In the genomic region with DNA sequence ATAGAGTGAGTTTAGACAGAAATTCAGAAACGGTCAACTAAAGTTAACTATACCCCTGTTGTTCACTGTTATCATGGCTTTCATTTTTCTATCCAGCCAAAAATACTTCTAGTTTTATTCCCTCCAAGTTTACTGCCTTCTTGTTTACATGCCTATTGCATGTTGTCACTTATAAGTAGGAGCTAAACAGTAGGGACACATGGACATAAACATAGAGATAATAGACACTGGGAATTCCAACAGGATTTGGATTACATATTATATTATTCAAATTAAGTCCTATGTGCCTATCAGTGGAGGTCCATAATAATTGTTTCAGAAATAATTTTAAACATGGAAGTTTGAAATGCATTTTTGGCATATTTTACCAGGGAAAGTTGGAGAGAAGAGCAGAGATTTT, we compare ENCODE assay signal across 33 cellular contexts.
"Had no signal": no experiment of that assay in that cellular context is flagged by ENCODE, and none has a peak within 500 bp of the region (broad histone marks: within the 10 kb centered on the region; RNA-seq: fewer than 3 reads in every experiment).

No MANE protein-coding gene starts in this region.

- H3K36me3 ChIP-seq: ascending aorta, cardiac muscle cell had no signal

- DNase-seq: activated B cell treated with CpG ODN at 0.5 μM for 24 hours; activated CD4-positive, alpha-beta memory T cell treated with anti-CD3 and anti-CD28 coated beads for 36 hours; activated CD4-positive, alpha-beta T cell treated with anti-CD3 and anti-CD28 coated beads for 4 hours; activated CD4-positive, alpha-beta T cell treated with anti-CD3 and anti-CD28 coated beads, Interleukin-2, amount 10 ng/mL, durations not matched to agents 24 days and 14 days; activated CD4-positive, alpha-beta T cell treated with anti-CD3 and anti-CD28 coated beads, Interleukin-2, amount 50 U/mL, for 1 hour; activated CD4-positive, alpha-beta T cell treated with anti-CD3 and anti-CD28 coated beads, Interleukin-2, amount 50 U/mL, for 4 hours; activated CD4-positive, CD25-positive, alpha-beta regulatory T cell treated with anti-CD3 and anti-CD28 coated beads, Interleukin-2, amount 50 U/mL, for 72 hours; activated CD8-positive, alpha-beta memory T cell treated with anti-CD3 and anti-CD28 coated beads, Interleukin-2, amount 50 U/mL, for 4 hours; activated CD8-positive, alpha-beta T cell treated with anti-CD3 and anti-CD28 coated beads for 36 hours; activated effector memory CD4-positive, alpha-beta T cell treated with anti-CD3 and anti-CD28 coated beads, Interleukin-2, amount 50 U/mL, for 16 hours; activated gamma-delta T cell treated with Interleukin-2 at 50 U/mL for 16 hours; activated naive CD4-positive, alpha-beta T cell; activated naive CD4-positive, alpha-beta T cell treated with anti-CD3 and anti-CD28 coated beads for 36 hours; activated naive CD4-positive, alpha-beta T cell treated with anti-CD3 and anti-CD28 coated beads, Interleukin-2, amount 50 U/mL, for 16 hours; activated naive CD8-positive, alpha-beta T cell treated with anti-CD3 and anti-CD28 coated beads for 36 hours; activated T-cell treated with anti-CD3 and anti-CD28 coated beads for 4 hours; activated T-cell treated with anti-CD3 and anti-CD28 coated beads, Interleukin-2, amount 50 U/mL, for 1 hour; activated T-cell treated with anti-CD3 and anti-CD28 coated beads, Interleukin-2, amount 50 U/mL, for 4 hours; activated T-cell treated with anti-CD3 and anti-CD28 coated beads, Interleukin-2, amount 50 U/mL, for 72 hours; amygdala; anterior cingulate cortex; caudate nucleus; cerebellar nuclear complex; T-helper 1 cell; T-helper 2 cell; T-helper 9 cell had no signal

- H3K4me1 ChIP-seq: ascending aorta had no signal

- ATAC-seq: activated CD8-positive, alpha-beta T cell treated with anti-CD3 and anti-CD28 coated beads for 36 hours; activated naive CD4-positive, alpha-beta T cell treated with anti-CD3 and anti-CD28 coated beads, Interleukin-2, amount 50 U/mL, for 72 hours; activated T-cell treated with anti-CD3 and anti-CD28 coated beads, Interleukin-2, amount 50 U/mL, for 4 hours; activated T-cell treated with anti-CD3 and anti-CD28 coated beads, Interleukin-2, amount 50 U/mL, for 72 hours; activated T-helper 17 cell treated with anti-CD3 and anti-CD28 coated beads, Interleukin-2, amount 50 U/mL, for 72 hours had no signal

- H3K27me3 ChIP-seq: ascending aorta, cardiac muscle cell had no signal

- H3K27ac ChIP-seq: ascending aorta, cardiac muscle cell, VCaP had no signal

- FAIRE-seq: bronchial epithelial cell, TTC549 had no signal

- H3K9me3 ChIP-seq: ascending aorta had no signal

- H3K4me3 ChIP-seq: ascending aorta, cardiac muscle cell had no signal
